ENCODE assay signal across 17 cellular contexts in the genomic region with DNA sequence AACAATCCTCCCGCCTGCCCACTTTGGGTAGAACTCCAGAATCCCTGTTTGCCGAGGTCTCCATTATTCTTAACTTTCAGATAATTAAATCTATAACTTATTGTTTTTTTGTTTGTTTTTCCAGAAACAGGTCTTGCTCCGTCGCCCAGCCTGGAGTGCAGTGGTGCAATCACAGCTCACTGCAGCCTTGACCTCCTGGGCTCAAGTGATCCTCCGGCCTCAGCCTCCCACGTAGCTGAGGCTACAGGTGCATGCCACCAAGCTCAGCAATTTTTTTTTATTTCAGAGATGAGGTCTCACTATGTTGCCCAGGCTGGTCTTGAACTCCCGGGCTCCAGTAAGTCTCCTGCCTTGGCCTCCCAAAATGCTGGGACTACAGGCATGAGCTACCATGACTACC. TPM values are rescaled to one million over a fixed set of nuclear protein-coding genes. Genes with fewer than 3 reads are reported as not detected.
DNase-seq lines count a peak whose midpoint lies in the region; ATAC-seq and TF ChIP-seq lines count a peak whose summit lies in the region.
"Had no signal": no experiment of that assay in that cellular context is flagged by ENCODE, and none has a peak within 500 bp of the region (broad histone marks: within the 10 kb centered on the region; RNA-seq: fewer than 3 reads in every experiment).

No MANE protein-coding gene starts in this region.

- peaks cover 3% of the 10 kb centered on the region for H4K20me1 ChIP-seq in smooth muscle cell (ENCODE audit: low read depth)

- no peaks in the 10 kb centered on the region for H3K9me3 Mint-ChIP-seq in CD4-positive, alpha-beta T cell
- no peaks in the 10 kb centered on the region for H3K9me3 Mint-ChIP-seq in immature natural killer cell

- no peak overlapping the region for H2AFZ ChIP-seq in smooth muscle cell (ENCODE audit: low read depth)

- H3K4me3 ChIP-seq in Panc1 (ENCODE audit: low read depth in 2 of 2, low read length in 2 of 2) (no peak overlapping the region), smooth muscle cell (no peak overlapping the region)

- H3K4me3 Mint-ChIP-seq in CD4-positive, alpha-beta T cell = no peak overlapping the region
- H3K4me3 Mint-ChIP-seq in immature natural killer cell = no peak overlapping the region
- H3K4me3 Mint-ChIP-seq: B cell, T-helper 17 cell had no signal

- no peaks in the 10 kb centered on the region for H3K27me3 ChIP-seq in CD4-positive, alpha-beta T cell (ENCODE audit: control insufficient read depth, insufficient read depth, low read length)
- no peaks in the 10 kb centered on the region for H3K27me3 ChIP-seq in Panc1 (ENCODE audit: control insufficient read depth, insufficient read depth, low read length)
- no peaks in the 10 kb centered on the region for H3K27me3 ChIP-seq in smooth muscle cell (ENCODE audit: low read depth)

- H3K27ac Mint-ChIP-seq in CD4-positive, alpha-beta T cell = peak overlapping the region; percentile 57
- peak overlapping the region; percentile 3 to 63 (median 50) for H3K27ac Mint-ChIP-seq in immature natural killer cell
- H3K27ac Mint-ChIP-seq: activated naive CD4-positive, alpha-beta T cell treated with anti-CD3 and anti-CD28 coated beads, Interleukin-2, amount 50 U/mL, for 72 hours; B cell; T-helper 17 cell had no signal

- no peaks in the 10 kb centered on the region for H3K9me3 ChIP-seq in CD4-positive, alpha-beta T cell (ENCODE audit: control insufficient read depth, low read length)
- no peaks in the 10 kb centered on the region for H3K9me3 ChIP-seq in Panc1 (ENCODE audit: control insufficient read depth, insufficient read depth, low read depth, low read length)
- H3K9me3 ChIP-seq in smooth muscle cell (replicated peaks; ENCODE audit: low read depth) = no peaks in the 10 kb centered on the region

- no peak overlapping the region for H3K4me2 ChIP-seq in smooth muscle cell

- no peaks in the 10 kb centered on the region for H3K27me3 Mint-ChIP-seq in CD4-positive, alpha-beta T cell
- H3K27me3 Mint-ChIP-seq in immature natural killer cell (ENCODE audit: low read depth in 3 of 3) = peaks cover 0 to 1% (median 0%) of the 10 kb centered on the region in 3 donors
- H3K27me3 Mint-ChIP-seq: B cell, T-helper 17 cell had no signal

- WGBS in smooth muscle cell (ENCODE audit: low lambda C conversion rate) = 95% methylated on average over 7 of the region's 7 CpGs

- POLR2A ChIA-PET in CD4-positive, alpha-beta T cell (lab: Charles Lee) = interaction anchor here (1.6 kb wide), 1 partner anchor 20 kb away, joined by 4 read pairs; no protein-coding TSS in a partner anchor
- POLR2A ChIA-PET in Panc1 (lab: Charles Lee) = interaction anchor here (0.5 kb wide), 1 partner anchor 11 kb away, joined by 4 read pairs; no protein-coding TSS in a partner anchor

- H3K9ac ChIP-seq in smooth muscle cell (ENCODE audit: low read depth) = no peak overlapping the region

- H3K4me1 Mint-ChIP-seq in CD4-positive, alpha-beta T cell (ENCODE audit: low read depth) = peaks cover 70% of the 10 kb centered on the region
- H3K4me1 Mint-ChIP-seq in immature natural killer cell = peaks cover 56 to 75% of the 10 kb centered on the region in 2 donors

- no peaks in the 10 kb centered on the region for H3K36me3 ChIP-seq in Panc1 (ENCODE audit: control insufficient read depth, insufficient read depth, low read length)
- no peaks in the 10 kb centered on the region for H3K36me3 ChIP-seq in smooth muscle cell (ENCODE audit: low read depth)

- no peak overlapping the region for H3K27ac ChIP-seq in CD4-positive, alpha-beta T cell (ENCODE audit: low read depth, low read length)
- H3K27ac ChIP-seq in Panc1 (ENCODE audit: low read length) (peak overlapping the region; percentile 99), smooth muscle cell (ENCODE audit: low read depth) (peak overlapping the region; percentile 39)

- TF ChIP-seq CTCF in CD4-positive, alpha-beta T cell (IDR thresholded peaks at IDR 0.05) = no peak
- TF ChIP-seq CTCF in Panc1 (IDR thresholded peaks at IDR 0.05) (no peak), smooth muscle cell (IDR thresholded peaks at IDR 0.05; ENCODE audit: borderline replicate concordance, insufficient read depth, poor library complexity, severe bottlenecking) (no peak)

- H3K4me1 ChIP-seq in Panc1 (ENCODE audit: control insufficient read depth, insufficient read depth, low read length) (peaks cover 70% of the 10 kb centered on the region), smooth muscle cell (ENCODE audit: low read depth) (peaks cover 7% of the 10 kb centered on the region)

- in situ Hi-C loops in Panc1 (cut with HindIII; ENCODE audit: low pct_unique_long_range_greater_than_20kb, low sequenced_read_pairs) = no loop called here

- no TSS peak for BruUV-seq in Panc1 (replicated peaks; lab: Mats Ljungman, UMichigan)

- peaks cover 91% of the 10 kb centered on the region for H3K79me2 ChIP-seq in smooth muscle cell (ENCODE audit: low read depth)

- no peak for DNase-seq in CD4-positive, alpha-beta T cell
- DNase-seq in Panc1 (ENCODE audit: low read depth, low spot score) (no peak), immature natural killer cell (no peak), smooth muscle cell (lab: John Stamatoyannopoulos, UW; ENCODE audit: unreplicated experiment) (no peak), SW 1271 (lab: John Stamatoyannopoulos, UW) (no peak)
- DNase-seq in activated T-cell treated with anti-CD3 and anti-CD28 coated beads, Interleukin-2, amount 50 U/mL, for 1 hour = no peak
- DNase-seq: DMS79, foreskin melanocyte, MM.1S, NCI-H2081, NCI-H774, T-helper 17 cell had no signal

- H3F3A ChIP-seq in smooth muscle cell (ENCODE audit: low read depth) = peaks cover 27% of the 10 kb centered on the region

- peaks cover 61% of the 10 kb centered on the region for H3K36me3 Mint-ChIP-seq in CD4-positive, alpha-beta T cell (ENCODE audit: low read depth)
- peaks cover 10 to 18% (median 12%) of the 10 kb centered on the region in 3 donors for H3K36me3 Mint-ChIP-seq in immature natural killer cell

- ATAC-seq in CD4-positive, alpha-beta T cell (ENCODE audit: poor library complexity) = no peak
- ATAC-seq in Panc1 (no peak), GM18907 (IDR thresholded peaks at IDR 0.05; ENCODE audit: unreplicated experiment) (no peak), HG02870 (IDR thresholded peaks at IDR 0.05; ENCODE audit: unreplicated experiment) (no peak)
- ATAC-seq: activated CD4-positive, CD25-positive, alpha-beta regulatory T cell treated with anti-CD3 and anti-CD28 coated beads, Interleukin-2, amount 50 U/mL, for 24 hours; activated naive CD4-positive, alpha-beta T cell treated with anti-CD3 and anti-CD28 coated beads, Interleukin-2, amount 50 U/mL, for 72 hours; T-helper 17 cell had no signal

- intact Hi-C loops in CD4-positive, alpha-beta T cell (cut with DNase I, micrococcal nuclease) = no loop called here
- intact Hi-C loops in Panc1 (cut with micrococcal nuclease; ENCODE audit: unreplicated experiment) = loop anchor here (5.0 kb wide), 1 partner anchor 55 kb away; no protein-coding TSS in a partner anchor

- CTCF ChIA-PET in CD4-positive, alpha-beta T cell (lab: Charles Lee) = no interaction called here
- CTCF ChIA-PET in Panc1 (lab: Charles Lee) = interaction anchor here (0.5 kb wide), 1 partner anchor 679 kb away, joined by 4 read pairs; no protein-coding TSS in a partner anchor

RNA-seq across cellular contexts. Expression of gene ZMYND8, which starts 28.8 kb away (rescaled TPM):
- total RNA-seq in CD4-positive, alpha-beta T cell = 10 to 100 TPM; 33.0 to 34.3 TPM
- 50.7 TPM for total RNA-seq in Panc1 (2021; ENCODE audit: unreplicated experiment)
- 26.6 TPM for polyA plus RNA-seq in Panc1 (2012; ENCODE audit: insufficient read length)
- 10 to 100 TPM in 1 of 3 donors, 1 to 10 TPM in 2; 3.4 to 16.9 (median 5.1) TPM for polyA plus RNA-seq in immature natural killer cell
- 22.7 and 24.1 TPM in 2 replicates for total RNA-seq in smooth muscle cell
- 14.7 and 15.2 TPM in 2 replicates for polyA plus RNA-seq in smooth muscle cell
